9 cellular contexts compared by ENCODE assay signal in genomic region chr11:65892661-65893317, GRCh38. TPM values are rescaled to one million over a fixed set of nuclear protein-coding genes. Genes with fewer than 3 reads are reported as not detected.
DNase-seq lines count a peak whose midpoint lies in the region; ATAC-seq, FAIRE-seq and TF ChIP-seq lines count a peak whose summit lies in the region.
"Had no signal": no experiment of that assay in that cellular context is flagged by ENCODE, and none has a peak within 500 bp of the region (broad histone marks: within the 10 kb centered on the region; RNA-seq: fewer than 3 reads in every experiment).

No MANE protein-coding gene starts in this region.

- no peaks in the 10 kb centered on the region; the same call in 1 of the 2 replicates for H3K79me1 ChIP-seq in H1 (ENCODE audit: low read depth, low read length)

- no peak overlapping the region for H3K56ac ChIP-seq in H1 (replicated peaks; ENCODE audit: insufficient read length, low read depth, low read length)

- H3K9me3 ChIP-seq in DOHH2 (ENCODE audit: control insufficient read depth, insufficient read depth, low read length) (no peaks in the 10 kb centered on the region), OCI-LY1 (ENCODE audit: low read length) (no peaks in the 10 kb centered on the region), H1 (ENCODE audit: insufficient read depth in 2 of 2, low read depth in 1 of 2, low read length in 1 of 2) (no peaks in the 10 kb centered on the region)

- TF ChIP-seq EP300 in H1 (IDR thresholded peaks at IDR 0.05; ENCODE audit: borderline replicate concordance in 1 of 2, low read depth in 2 of 2, low read length in 2 of 2) = no peak

- no peaks in the 10 kb centered on the region for H3K27me3 ChIP-seq in DOHH2 (ENCODE audit: control insufficient read depth, low read length)
- H3K27me3 ChIP-seq in OCI-LY1 (ENCODE audit: insufficient read depth, low read length) = no peaks in the 10 kb centered on the region; the same call in 1 of the 2 replicates
- H3K27me3 ChIP-seq in H1 (replicated peaks in 1 of 4; ENCODE audit: control insufficient read depth in 3 of 4, extremely low read depth in 1 of 4, insufficient read depth in 3 of 4, low read length in 3 of 4) = peaks cover 0 to 14% (median 8%) of the 10 kb centered on the region in 4 experiments; a peak in 6 of 7 replicates
- no peaks in the 10 kb centered on the region for H3K27me3 ChIP-seq in rectal smooth muscle tissue (ENCODE audit: control insufficient read depth, insufficient read depth, low read length)

- no peaks in the 10 kb centered on the region for H3K9me2 ChIP-seq in DOHH2 (replicated peaks; ENCODE audit: control insufficient read depth, low read length)
- H3K9me2 ChIP-seq in OCI-LY1 (ENCODE audit: low read depth, low read length) = no peaks in the 10 kb centered on the region

- H2BK120ac ChIP-seq in H1 (replicated peaks; ENCODE audit: low read depth, low read length) = no peak overlapping the region

- H3K4me2 ChIP-seq in DOHH2 (ENCODE audit: low read length) (peak overlapping the region; percentile 95), OCI-LY1 (ENCODE audit: low read length) (peak overlapping the region; percentile 100), H1 (ENCODE audit: insufficient read depth in 1 of 2, low read depth in 2 of 2, low read length in 2 of 2) (peak overlapping the region; percentile 9 to 94; a peak in 2 of 4 replicates)

- H4K8ac ChIP-seq in H1 (ENCODE audit: extremely low read depth, insufficient read depth, low read length) = no peak overlapping the region; the same call in 1 of the 2 replicates

- ATAC-seq in GM18907 (IDR thresholded peaks at IDR 0.05; ENCODE audit: unreplicated experiment) = no peak

- H4K91ac ChIP-seq in H1 (replicated peaks; ENCODE audit: insufficient read length, low read length) = no peak overlapping the region

- no peak for DNase-seq in H1 (ENCODE audit: low read depth in 1 of 2, low spot score in 2 of 2)
- no peak for DNase-seq in GF-D8 (lab: John Stamatoyannopoulos, UW)
- DNase-seq in activated gamma-delta T cell (lab: John Stamatoyannopoulos, UW) = no peak
- DNase-seq in NCI-H1092 (lab: John Stamatoyannopoulos, UW) = no peak
- DNase-seq: NCI-H1105 treated with DMSO at 0.1 percent for 48 hours had no signal

- no peak overlapping the region for H2BK12ac ChIP-seq in H1 (ENCODE audit: low read depth, low read length)

- H3K79me2 ChIP-seq in DOHH2 (ENCODE audit: control insufficient read depth, low read length) (peaks cover 38% of the 10 kb centered on the region), OCI-LY1 (ENCODE audit: insufficient read depth, low read length) (no peaks in the 10 kb centered on the region), H1 (ENCODE audit: control insufficient read depth in 1 of 2, insufficient read depth in 2 of 2, low read length in 2 of 2) (no peaks in the 10 kb centered on the region)

- H4K5ac ChIP-seq in H1 (ENCODE audit: insufficient read length, low read depth, low read length) = no peak overlapping the region

- CTCF ChIA-PET in H1 (lab: Charles Lee; ENCODE audit: partially characterized antibody) = interaction anchor here (0.6 to 19.6 kb wide), 15 partner anchors 7 to 307 kb away, joined by 3 to 283 read pairs (median 30); partner anchors contain the start of genes AP5B1, C11orf68, CFL1 and EFEMP2

- peak overlapping the region; percentile 93 for H3K4me3 ChIP-seq in DOHH2 (ENCODE audit: low read length)
- peak overlapping the region; percentile 86 for H3K4me3 ChIP-seq in OCI-LY1 (ENCODE audit: low read depth, low read length, poor library complexity, severe bottlenecking)
- H3K4me3 ChIP-seq in H1 (ENCODE audit: extremely low read depth in 1 of 4, insufficient read depth in 2 of 4, low read depth in 3 of 4, low read length in 4 of 4) = peak overlapping the region in 1 of 4 experiments; percentile 82; a peak in 1 of 8 replicates
- peak overlapping the region; percentile 35 for H3K4me3 ChIP-seq in rectal smooth muscle tissue (ENCODE audit: low read length)

- H3K27ac ChIP-seq in DOHH2 (ENCODE audit: low read depth, low read length) (peak overlapping the region; percentile 84), OCI-LY1 (ENCODE audit: low read depth, low read length, poor library complexity, severe bottlenecking) (peak overlapping the region; percentile 57), H1 (ENCODE audit: low read depth, low read length) (no peak overlapping the region), rectal smooth muscle tissue (ENCODE audit: low read depth, low read length) (peak overlapping the region; percentile 95)

- H3K36me3 ChIP-seq in DOHH2 (ENCODE audit: control insufficient read depth, low read length) (peaks cover 12% of the 10 kb centered on the region), OCI-LY1 (ENCODE audit: insufficient read depth, low read length) (no peaks in the 10 kb centered on the region), H1 (ENCODE audit: control insufficient read depth in 2 of 4, insufficient read depth in 4 of 4, low read length in 3 of 4) (no peaks in the 10 kb centered on the region), rectal smooth muscle tissue (ENCODE audit: control insufficient read depth, insufficient read depth, low read length) (no peaks in the 10 kb centered on the region)

- no peak for TF ChIP-seq RAD21 in H1 (IDR thresholded peaks at IDR 0.05 in 1 of 2, conservative IDR thresholded peaks at IDR 0.05 in 1 of 2; ENCODE audit: low read depth in 2 of 2, low read length in 2 of 2)

- H2AFZ ChIP-seq in OCI-LY1 (ENCODE audit: low read length) (no peak overlapping the region), H1 (ENCODE audit: low read length) (no peak overlapping the region)

- H3K23me2 ChIP-seq in H1 (ENCODE audit: low read depth, low read length) = peaks cover 20% of the 10 kb centered on the region

- peak overlapping the region; percentile 88; the same call in 1 of the 2 replicates for H2BK15ac ChIP-seq in H1 (ENCODE audit: low read length)

- H4K20me1 ChIP-seq in DOHH2 (ENCODE audit: control insufficient read depth, insufficient read depth, low read depth, low read length) = 0 out of 2 replicates have a peak, but pooled peaks cover 3% of the 10 kb centered on the region
- no peaks in the 10 kb centered on the region for H4K20me1 ChIP-seq in OCI-LY1 (ENCODE audit: insufficient read depth, low read length)
- peaks cover 0 to 4% of the 10 kb centered on the region in 2 experiments for H4K20me1 ChIP-seq in H1 (replicated peaks in 1 of 2; ENCODE audit: control insufficient read depth in 1 of 2, insufficient read depth in 2 of 2, low read length in 2 of 2)

- H3F3A ChIP-seq in DOHH2 (ENCODE audit: control insufficient read depth, insufficient read depth) = peaks cover 32% of the 10 kb centered on the region
- H3F3A ChIP-seq in OCI-LY1 (ENCODE audit: insufficient read depth, low read length) = peaks cover 5% of the 10 kb centered on the region

- TF ChIP-seq POLR2A in H1 (IDR thresholded peaks at IDR 0.05; ENCODE audit: control extremely low read depth in 1 of 2, low read depth in 2 of 2, low read length in 2 of 2) = no peak

- H2BK20ac ChIP-seq in H1 (ENCODE audit: low read length) = no peak overlapping the region

- no peak for FAIRE-seq in H1 (lab: Jason Lieb, UNC)

- H3K9ac ChIP-seq in OCI-LY1 (ENCODE audit: low read length) (no peak overlapping the region; the same call in 1 of the 2 replicates), H1 (replicated peaks in 1 of 4; ENCODE audit: extremely low read depth in 1 of 4, low read depth in 3 of 4, low read length in 3 of 4) (no peak overlapping the region), rectal smooth muscle tissue (ENCODE audit: low read length) (no peak overlapping the region)

- H3K4me1 ChIP-seq in DOHH2 (ENCODE audit: control insufficient read depth, low read length) = peaks cover 44% of the 10 kb centered on the region
- peaks cover 50% of the 10 kb centered on the region for H3K4me1 ChIP-seq in OCI-LY1 (ENCODE audit: insufficient read depth, low read length, severe bottlenecking)
- H3K4me1 ChIP-seq in H1 (replicated peaks in 1 of 4; ENCODE audit: control insufficient read depth in 3 of 4, insufficient read depth in 4 of 4, low read length in 3 of 4) = peaks cover 0 to 28% (median 8%) of the 10 kb centered on the region in 4 experiments; a peak in 5 of 7 replicates
- peaks cover 31% of the 10 kb centered on the region for H3K4me1 ChIP-seq in rectal smooth muscle tissue (ENCODE audit: control insufficient read depth, insufficient read depth, low read length)

- no peak overlapping the region for H3K23ac ChIP-seq in H1 (ENCODE audit: insufficient read length)

- no peak overlapping the region for H3K18ac ChIP-seq in H1 (ENCODE audit: extremely low read depth, low read length)

- H2AK5ac ChIP-seq in H1 (ENCODE audit: low read depth, low read length) = no peak overlapping the region

- POLR2A ChIA-PET in H1 (lab: Charles Lee; ENCODE audit: partially characterized antibody) = interaction anchor here (0.8 to 39.7 kb wide), 8 partner anchors 7 to 172 kb away, joined by 3 to 1071 read pairs (median 11); partner anchors contain the start of genes C11orf68, CFL1, EFEMP2 and FOSL1

- H2BK5ac ChIP-seq in H1 (ENCODE audit: low read depth, low read length) = no peak overlapping the region

- WGBS in H1 (ENCODE audit: extremely low coverage in 1 of 2, insufficient coverage in 1 of 2, insufficient read length in 1 of 2, insufficient replicate concordance in 2 of 2, low coverage in 1 of 2, low lambda C conversion rate in 2 of 2, missing lambda C conversion rate in 1 of 2), 2 experiments = 93% methylated on average over 10 of the region's 10 CpGs; no CpG with 5 or more reads in 1 of the 2 experiments

- H3K14ac ChIP-seq in H1 (ENCODE audit: insufficient read length) = no peak overlapping the region

- H3K4ac ChIP-seq in H1 (replicated peaks; ENCODE audit: insufficient read length, low read depth, low read length) = no peak overlapping the region

- no peak for TF ChIP-seq CTCF in DOHH2 (IDR thresholded peaks at IDR 0.05; ENCODE audit: low read depth, low read length, poor library complexity, severe bottlenecking)
- no peak for TF ChIP-seq CTCF in OCI-LY1 (IDR thresholded peaks at IDR 0.05; ENCODE audit: low read length)
- no peak for TF ChIP-seq CTCF in H1 (IDR thresholded peaks at IDR 0.05; ENCODE audit: control extremely low read depth in 1 of 3, insufficient read depth in 1 of 3, low read depth in 1 of 3, low read length in 3 of 3)

RNA-seq across cellular contexts. Expression of gene CCDC85B, which starts 2.3 kb away (rescaled TPM):
- 30.8 and 33.3 TPM in 2 replicates for total RNA-seq in H1 (2021; fragmentation: NEBNext Ultra II Directional; extraction: Animal tissue kit (Norgen Biotek cat#: 25700))
- polyA plus RNA-seq in H1 (2011; rRNA removed) = 19.8 and 40.6 TPM in 2 replicates
- 33.5 TPM for polyA plus RNA-seq in H1 (2011; cell fraction: cytosol; rRNA removed)
- 25.8 TPM for polyA plus RNA-seq in H1 (2011; cell fraction: nucleus; rRNA removed)
- polyA plus RNA-seq in H1 (2012, experiment 1 of 2) = 14.8 to 26.4 TPM (median 24.8 TPM) in 4 replicates
- 19.6 TPM for polyA plus RNA-seq in H1 (2012, experiment 2 of 2)
- polyA plus RNA-seq in H1 (2013, experiment 1 of 2) = 16.6 TPM
- 16.3 TPM for polyA plus RNA-seq in H1 (2013, experiment 2 of 2)
- polyA minus RNA-seq in H1 (2011; rRNA and poly(A)+ RNA removed) = 0.29 and 0.76 TPM in 2 replicates
- 19.7 TPM for polyA minus RNA-seq in H1 (2011; cell fraction: cytosol; rRNA and poly(A)+ RNA removed)
- 14.3 TPM for polyA minus RNA-seq in H1 (2011; cell fraction: nucleus; rRNA and poly(A)+ RNA removed)

RNA-seq across cellular contexts. Expression of gene FIBP, which starts 4.5 kb away (rescaled TPM):
- 74.3 and 79.9 TPM in 2 replicates for total RNA-seq in H1 (2021; fragmentation: NEBNext Ultra II Directional; extraction: Animal tissue kit (Norgen Biotek cat#: 25700))
- 173 and 184 TPM in 2 replicates for polyA plus RNA-seq in H1 (2011; rRNA removed)
- 127 TPM for polyA plus RNA-seq in H1 (2011; cell fraction: cytosol; rRNA removed)
- polyA plus RNA-seq in H1 (2011; cell fraction: nucleus; rRNA removed) = 233 TPM
- 82.7 to 114 TPM (median 111 TPM) in 4 replicates for polyA plus RNA-seq in H1 (2012, experiment 1 of 2)
- 151 TPM for polyA plus RNA-seq in H1 (2012, experiment 2 of 2)
- 79.7 TPM for polyA plus RNA-seq in H1 (2013, experiment 1 of 2)
- 83.5 TPM for polyA plus RNA-seq in H1 (2013, experiment 2 of 2)
- polyA minus RNA-seq in H1 (2011; rRNA and poly(A)+ RNA removed) = 87.2 and 105 TPM in 2 replicates
- polyA minus RNA-seq in H1 (2011; cell fraction: cytosol; rRNA and poly(A)+ RNA removed) = 89.1 TPM
- polyA minus RNA-seq in H1 (2011; cell fraction: nucleus; rRNA and poly(A)+ RNA removed) = 101 TPM

RNA-seq across cellular contexts. Expression of gene FOSL1, which starts 7.4 kb away (rescaled TPM):
- total RNA-seq in H1 (2021; fragmentation: NEBNext Ultra II Directional; extraction: Animal tissue kit (Norgen Biotek cat#: 25700)) = 6.3 and 7.5 TPM in 2 replicates
- polyA plus RNA-seq in H1 (2011; rRNA removed) = 7.2 and 11.6 TPM in 2 replicates
- 2.7 TPM for polyA plus RNA-seq in H1 (2011; cell fraction: cytosol; rRNA removed)
- 5.9 TPM for polyA plus RNA-seq in H1 (2011; cell fraction: nucleus; rRNA removed)
- 11.9 to 15.6 TPM (median 13.5 TPM) in 4 replicates for polyA plus RNA-seq in H1 (2012, experiment 1 of 2)
- polyA plus RNA-seq in H1 (2012, experiment 2 of 2) = 15.1 TPM
- polyA plus RNA-seq in H1 (2013, experiment 1 of 2) = 9.5 TPM
- 9.6 TPM for polyA plus RNA-seq in H1 (2013, experiment 2 of 2)
- 2.1 and 3.9 TPM in 2 replicates for polyA minus RNA-seq in H1 (2011; rRNA and poly(A)+ RNA removed)
- polyA minus RNA-seq in H1 (2011; cell fraction: cytosol; rRNA and poly(A)+ RNA removed) = 5.4 TPM
- polyA minus RNA-seq in H1 (2011; cell fraction: nucleus; rRNA and poly(A)+ RNA removed) = 7.3 TPM

RNA-seq across cellular contexts. Expression of gene CTSW, which starts 13.2 kb away (rescaled TPM):
- total RNA-seq in H1 (2021; fragmentation: NEBNext Ultra II Directional; extraction: Animal tissue kit (Norgen Biotek cat#: 25700)) = not detected in 2 replicates
- polyA plus RNA-seq in H1 (2011; rRNA removed) = not detected in 2 replicates
- polyA plus RNA-seq in H1 (2011; cell fraction: cytosol; rRNA removed) = not detected
- not detected for polyA plus RNA-seq in H1 (2011; cell fraction: nucleus; rRNA removed)
- polyA plus RNA-seq in H1 (2012, experiment 1 of 2) = not detected in 4 replicates
- not detected for polyA plus RNA-seq in H1 (2012, experiment 2 of 2)
- not detected for polyA plus RNA-seq in H1 (2013, experiment 1 of 2)
- not detected for polyA plus RNA-seq in H1 (2013, experiment 2 of 2)
- not detected in 2 replicates for polyA minus RNA-seq in H1 (2011; rRNA and poly(A)+ RNA removed)
- polyA minus RNA-seq in H1 (2011; cell fraction: cytosol; rRNA and poly(A)+ RNA removed) = not detected
- polyA minus RNA-seq in H1 (2011; cell fraction: nucleus; rRNA and poly(A)+ RNA removed) = not detected

RNA-seq across cellular contexts. Expression of gene EFEMP2, which starts 20.2 kb away (rescaled TPM):
- 8.8 and 9.7 TPM in 2 replicates for total RNA-seq in H1 (2021; fragmentation: NEBNext Ultra II Directional; extraction: Animal tissue kit (Norgen Biotek cat#: 25700))
- 17.2 and 24.2 TPM in 2 replicates for polyA plus RNA-seq in H1 (2011; rRNA removed)
- 16.2 TPM for polyA plus RNA-seq in H1 (2011; cell fraction: cytosol; rRNA removed)
- 54.9 TPM for polyA plus RNA-seq in H1 (2011; cell fraction: nucleus; rRNA removed)
- polyA plus RNA-seq in H1 (2012, experiment 1 of 2) = 6.4 to 12.6 TPM (median 9.4 TPM) in 4 replicates
- 8.4 TPM for polyA plus RNA-seq in H1 (2012, experiment 2 of 2)
- polyA plus RNA-seq in H1 (2013, experiment 1 of 2) = 14.8 TPM
- polyA plus RNA-seq in H1 (2013, experiment 2 of 2) = 14.3 TPM
- 5.3 and 6.1 TPM in 2 replicates for polyA minus RNA-seq in H1 (2011; rRNA and poly(A)+ RNA removed)
- polyA minus RNA-seq in H1 (2011; cell fraction: cytosol; rRNA and poly(A)+ RNA removed) = 5.7 TPM
- 17.4 TPM for polyA minus RNA-seq in H1 (2011; cell fraction: nucleus; rRNA and poly(A)+ RNA removed)
